Comparison of ENCODE assay signal across 8 cellular contexts in genomic region chr6:47476794-47477496, GRCh38. TPM values are rescaled to one million over a fixed set of nuclear protein-coding genes. Genes with fewer than 3 reads are reported as not detected.
DNase-seq lines count a peak whose midpoint lies in the region; TF ChIP-seq lines count a peak whose summit lies in the region.

No MANE protein-coding gene starts in this region.

- peak overlapping the region; percentile 92 for H3K9ac ChIP-seq in HUES48 (ENCODE audit: low read depth, low read length)

- intact Hi-C loops in ascending aorta (cut with DNase I) = loop anchor here (2.0 to 10.0 kb wide), 3 partner anchors 40 to 1986 kb away; partner anchors contain the start of genes CENPQ and MMUT

- H3K4me3 ChIP-seq in AG10803 (ENCODE audit: low read length) (peak overlapping the region; percentile 80), HUES48 (ENCODE audit: low read depth, low read length) (peak overlapping the region; percentile 89), ascending aorta (peak overlapping the region; percentile 85 to 96)

- CTCF ChIA-PET in GM10248 (lab: Yijun Ruan, JAX) = interaction anchor here (1.4 to 1.6 kb wide), 2 partner anchors 11 to 85 kb away, joined by 4 to 7 read pairs; no protein-coding TSS in a partner anchor

- H3K27ac ChIP-seq in HUES48 (ENCODE audit: low read depth, low read length) (peak overlapping the region; percentile 99), ascending aorta (peak overlapping the region; percentile 98), temporal lobe (ENCODE audit: low read depth, low read length) (peak overlapping the region; percentile 79)

- DNase-seq in AG10803 (ENCODE audit: low read depth) = no peak
- DNase-seq in ascending aorta (ENCODE audit: low spot score in 2 of 2) = no peak
- peak; percentile 35 for DNase-seq in kidney tubule cell (ENCODE audit: low spot score)
- no peak for DNase-seq in activated CD4-positive, CD25-positive, alpha-beta regulatory T cell (lab: John Stamatoyannopoulos, UW)
- DNase-seq in GM10248 (ENCODE audit: extremely low spot score) = no peak
- DNase-seq in NOMO-1 treated with dmso at 0.1 percent for 144 hours (lab: John Stamatoyannopoulos, UW; ENCODE audit: unreplicated experiment) = no peak

- TF ChIP-seq CTCF in AG10803 (conservative IDR thresholded peaks at IDR 0.05; ENCODE audit: low read length) = no peak
- no peak for TF ChIP-seq CTCF in ascending aorta (IDR thresholded peaks at IDR 0.05)
- no peak for TF ChIP-seq CTCF in GM10248 (IDR thresholded peaks at IDR 0.05; ENCODE audit: control extremely low read depth, extremely low read depth, low read depth, missing control alignments)

- H3K27me3 ChIP-seq in HUES48 (ENCODE audit: control insufficient read depth, insufficient read depth, low read length) (no peaks in the 10 kb centered on the region), ascending aorta (no peaks in the 10 kb centered on the region)

- H3K9me3 ChIP-seq in HUES48 (ENCODE audit: control insufficient read depth, insufficient read depth, low read length) = no peaks in the 10 kb centered on the region
- no peaks in the 10 kb centered on the region for H3K9me3 ChIP-seq in ascending aorta

- no peaks in the 10 kb centered on the region for H3K36me3 ChIP-seq in HUES48 (ENCODE audit: control insufficient read depth, insufficient read depth, low read length)
- H3K36me3 ChIP-seq in ascending aorta = no peaks in the 10 kb centered on the region

- POLR2A ChIA-PET in GM10248 (lab: Yijun Ruan, JAX) = interaction anchor here (0.6 to 1.5 kb wide), 5 partner anchors 15 to 117 kb away, joined by 3 to 4 read pairs (median 3); no protein-coding TSS in a partner anchor

- H3K4me1 ChIP-seq in HUES48 (ENCODE audit: control insufficient read depth, insufficient read depth, low read length) (peaks cover 41% of the 10 kb centered on the region), ascending aorta (peaks cover 0 to 3% of the 10 kb centered on the region in 2 donors)

RNA-seq across cellular contexts. Expression of gene CD2AP, which starts 0.6 kb away (rescaled TPM):
- total RNA-seq in ascending aorta (18.9 TPM), temporal lobe (13.0 TPM)
